In genomic region chr4:38132843-38133662, GRCh38 we compare ENCODE assay signal across 9 cellular contexts.
DNase-seq lines count a peak whose midpoint lies in the region; ATAC-seq and TF ChIP-seq lines count a peak whose summit lies in the region.
"Had no signal": no experiment of that assay in that cellular context is flagged by ENCODE, and none has a peak within 500 bp of the region (broad histone marks: within the 10 kb centered on the region; RNA-seq: fewer than 3 reads in every experiment).

No MANE protein-coding gene starts in this region.

- no peak for ATAC-seq in GM21390 (IDR thresholded peaks at IDR 0.05; ENCODE audit: unreplicated experiment)

- no peaks in the 10 kb centered on the region for H4K20me1 ChIP-seq in osteoblast (ENCODE audit: insufficient read depth, low read length)
- no peaks in the 10 kb centered on the region for H4K20me1 ChIP-seq in SK-N-SH (ENCODE audit: insufficient read depth)

- no peaks in the 10 kb centered on the region for H3K27me3 ChIP-seq in duodenal mucosa (ENCODE audit: control insufficient read depth in 1 of 2, insufficient read depth in 2 of 2, low read length in 2 of 2)
- no peaks in the 10 kb centered on the region for H3K27me3 ChIP-seq in osteoblast (ENCODE audit: insufficient read depth, low read length)
- no peaks in the 10 kb centered on the region for H3K27me3 ChIP-seq in HAP-1 (ENCODE audit: low read depth)
- no peaks in the 10 kb centered on the region for H3K27me3 ChIP-seq in SK-N-SH (ENCODE audit: insufficient read depth)

- TF ChIP-seq CTCF in osteoblast (IDR thresholded peaks at IDR 0.05; ENCODE audit: extremely low read depth, low read depth, low read length) (no peak), SK-N-SH (IDR thresholded peaks at IDR 0.05) (no peak)

- TF ChIP-seq EP300 in SK-N-SH (IDR thresholded peaks at IDR 0.05; ENCODE audit: borderline replicate concordance in 1 of 2, low read depth in 1 of 2, low read length in 1 of 2), result no peak

- no peak for TF ChIP-seq RAD21 in SK-N-SH (IDR thresholded peaks at IDR 0.05; ENCODE audit: low read length)

- in situ Hi-C loops in HAP-1 (cut with MboI; ENCODE audit: low sequenced_read_pairs), result no loop called here

- H3K4me1 ChIP-seq in duodenal mucosa (ENCODE audit: control insufficient read depth in 1 of 2, insufficient read depth in 2 of 2, low read length in 2 of 2), result peaks cover 46 to 59% of the 10 kb centered on the region in 2 donors
- H3K4me1 ChIP-seq in osteoblast (ENCODE audit: insufficient read depth, low read length), result peaks cover 15% of the 10 kb centered on the region
- no peaks in the 10 kb centered on the region for H3K4me1 ChIP-seq in HAP-1
- peaks cover 8 to 11% of the 10 kb centered on the region in 2 experiments; a peak in 2 of 4 replicates for H3K4me1 ChIP-seq in SK-N-SH (ENCODE audit: control insufficient read depth in 1 of 2, insufficient read depth in 2 of 2, low read depth in 1 of 2, low read length in 1 of 2)

- peaks cover 6% of the 10 kb centered on the region for H3F3A ChIP-seq in SK-N-SH (replicated peaks; ENCODE audit: insufficient read depth)

- POLR2A ChIA-PET in SK-N-SH (lab: Yijun Ruan, JAX), result no interaction called here

- H3K9me3 ChIP-seq in duodenal mucosa (ENCODE audit: control insufficient read depth in 1 of 2, low read length in 2 of 2) (no peaks in the 10 kb centered on the region), osteoblast (ENCODE audit: low read depth, low read length) (no peaks in the 10 kb centered on the region), HAP-1 (no peaks in the 10 kb centered on the region), SK-N-SH (no peaks in the 10 kb centered on the region)

- H3K9me2 ChIP-seq in SK-N-SH, result no peaks in the 10 kb centered on the region

- H3K4me3 ChIP-seq in duodenal mucosa (ENCODE audit: low read depth in 1 of 2, low read length in 2 of 2) (no peak overlapping the region), osteoblast (ENCODE audit: insufficient read depth, low read length) (no peak overlapping the region), HAP-1 (no peak overlapping the region), SK-N-SH (ENCODE audit: low read depth in 2 of 2, low read length in 1 of 2) (no peak overlapping the region)

- H3K4me2 ChIP-seq in osteoblast (ENCODE audit: insufficient read depth, low read length) (peak overlapping the region; percentile 34), SK-N-SH (no peak overlapping the region)

- H2AFZ ChIP-seq in osteoblast (ENCODE audit: low read length) (no peak overlapping the region), SK-N-SH (ENCODE audit: low read depth) (no peak overlapping the region)

- H3K36me3 ChIP-seq in duodenal mucosa (ENCODE audit: control insufficient read depth in 1 of 2, insufficient read depth in 2 of 2, low read length in 2 of 2) (peaks cover 18 to 26% of the 10 kb centered on the region in 2 donors), osteoblast (ENCODE audit: insufficient read depth, low read length) (peaks cover 21% of the 10 kb centered on the region), HAP-1 (replicated peaks) (peaks cover 10% of the 10 kb centered on the region; the same call in 1 of the 2 replicates), SK-N-SH (replicated peaks in 1 of 2; ENCODE audit: control insufficient read depth in 1 of 2, insufficient read depth in 2 of 2, low read length in 1 of 2) (peaks cover 7 to 11% of the 10 kb centered on the region in 2 experiments)

- peak overlapping the region; percentile 30 for H3K27ac ChIP-seq in duodenal mucosa (ENCODE audit: low read depth, low read length)
- peak overlapping the region; percentile 95 for H3K27ac ChIP-seq in osteoblast (ENCODE audit: low read depth, low read length)
- no peak overlapping the region; a peak in 1 of 4 replicates for H3K27ac ChIP-seq in SK-N-SH (ENCODE audit: low read depth in 2 of 2, low read length in 1 of 2)

- DNase-seq in COLO668 (lab: John Stamatoyannopoulos, UW; ENCODE audit: unreplicated experiment), result peak; percentile 62
- DNase-seq in HuH-7.5 (ENCODE audit: low spot score), result peak; percentile 71
- no peak for DNase-seq in osteoblast (ENCODE audit: insufficient read length, low spot score, missing footprints)
- DNase-seq in stimulated activated CD4-positive, alpha-beta T cell treated with anti-CD3 and anti-CD28 coated beads, Interleukin-1b, Interleukin-23, amount 100 ng/mL, for 48 hours, result no peak
- no peak for DNase-seq in HAP-1 (ENCODE audit: low spot score in 2 of 2)
- no peak for DNase-seq in SK-N-SH
- DNase-seq: Karpas-422 had no signal

- H3K9ac ChIP-seq in duodenal mucosa (ENCODE audit: low read depth in 1 of 2, low read length in 2 of 2) (peak overlapping the region in 1 of 2 donors; percentile 44), SK-N-SH (no peak overlapping the region)

- WGBS in SK-N-SH (ENCODE audit: low lambda C conversion rate), result 95% methylated on average over 14 of the region's 14 CpGs

- CTCF ChIA-PET in SK-N-SH (lab: Yijun Ruan, JAX), result interaction anchor here (1.0 kb wide), 1 partner anchor 10 kb away, joined by 3 read pairs; no protein-coding TSS in a partner anchor

- H3K79me2 ChIP-seq in osteoblast (ENCODE audit: insufficient read depth, low read length) (no peaks in the 10 kb centered on the region), SK-N-SH (ENCODE audit: insufficient read depth) (no peaks in the 10 kb centered on the region)

TF ChIP-seq in SK-N-SH, 30 proteins besides CTCF, POLR2A, EP300 and RAD21:
- TF ChIP-seq, protein P1, sequence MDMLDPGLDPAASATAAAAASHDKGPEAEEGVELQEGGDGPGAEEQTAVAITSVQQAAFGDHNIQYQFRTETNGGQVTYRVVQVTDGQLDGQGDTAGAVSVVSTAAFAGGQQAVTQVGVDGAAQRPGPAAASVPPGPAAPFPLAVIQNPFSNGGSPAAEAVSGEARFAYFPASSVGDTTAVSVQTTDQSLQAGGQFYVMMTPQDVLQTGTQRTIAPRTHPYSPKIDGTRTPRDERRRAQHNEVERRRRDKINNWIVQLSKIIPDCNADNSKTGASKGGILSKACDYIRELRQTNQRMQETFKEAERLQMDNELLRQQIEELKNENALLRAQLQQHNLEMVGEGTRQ (IDR thresholded peaks at IDR 0.05; ENCODE audit: borderline replicate concordance, low read depth, low read length), result no peak
- TF ChIP-seq MAX (IDR thresholded peaks at IDR 0.05; ENCODE audit: low read depth) (no peak), EZH2phosphoT487 (IDR thresholded peaks at IDR 0.05; ENCODE audit: borderline replicate concordance, low read depth) (no peak), NRF1 (IDR thresholded peaks at IDR 0.05; ENCODE audit: low read depth, low read length) (no peak), NFIC (IDR thresholded peaks at IDR 0.05; ENCODE audit: borderline replicate concordance) (no peak)
- TF ChIP-seq, protein P2, sequence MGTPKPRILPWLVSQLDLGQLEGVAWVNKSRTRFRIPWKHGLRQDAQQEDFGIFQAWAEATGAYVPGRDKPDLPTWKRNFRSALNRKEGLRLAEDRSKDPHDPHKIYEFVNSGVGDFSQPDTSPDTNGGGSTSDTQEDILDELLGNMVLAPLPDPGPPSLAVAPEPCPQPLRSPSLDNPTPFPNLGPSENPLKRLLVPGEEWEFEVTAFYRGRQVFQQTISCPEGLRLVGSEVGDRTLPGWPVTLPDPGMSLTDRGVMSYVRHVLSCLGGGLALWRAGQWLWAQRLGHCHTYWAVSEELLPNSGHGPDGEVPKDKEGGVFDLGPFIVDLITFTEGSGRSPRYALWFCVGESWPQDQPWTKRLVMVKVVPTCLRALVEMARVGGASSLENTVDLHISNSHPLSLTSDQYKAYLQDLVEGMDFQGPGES (IDR thresholded peaks at IDR 0.05; ENCODE audit: low read depth, low read length), result no peak

Comparison
In these comparisons a context has a peak if more than half of its experiments do, and no peak if none do; other contexts are left out.
1. DNase-seq: peak in COLO668 (single experiment) and HuH-7.5 (single experiment); none in osteoblast (single experiment), stimulated activated CD4-positive, alpha-beta T cell treated with anti-CD3 and anti-CD28 coated beads, Interleukin-1b, Interleukin-23, amount 100 ng/mL, for 48 hours (single experiment), HAP-1 (0 of 2) and SK-N-SH (single experiment).
2. H3K27ac ChIP-seq: peak in duodenal mucosa (single experiment) and osteoblast (single experiment); none in SK-N-SH (0 of 2).